Comparison of ENCODE assay signal across 26 cellular contexts in the genomic region with DNA sequence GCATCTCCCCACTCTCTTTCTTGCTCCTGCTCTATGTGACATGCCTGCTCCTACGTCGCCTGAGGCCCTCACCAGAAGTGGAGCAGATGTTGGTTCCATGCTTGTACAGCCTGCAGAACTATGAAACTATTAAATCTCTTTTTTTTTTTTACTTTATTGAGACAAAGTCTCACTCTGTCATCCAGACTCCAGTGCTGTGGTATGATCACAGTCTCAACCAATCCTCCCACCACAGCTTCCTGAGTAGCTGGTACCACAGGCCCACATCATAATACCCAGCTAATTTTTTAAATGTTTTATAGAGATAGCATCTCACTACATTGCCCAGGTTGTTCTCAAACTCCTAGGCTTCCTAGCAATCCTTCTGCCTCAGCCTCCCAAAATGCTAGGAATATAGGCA.
"Had no signal": no experiment of that assay in that cellular context is flagged by ENCODE, and none has a peak within 500 bp of the region (broad histone marks: within the 10 kb centered on the region; RNA-seq: fewer than 3 reads in every experiment).

No MANE protein-coding gene starts in this region.

- H3K27ac Mint-ChIP-seq: IgD-negative memory B cell had no signal

- H3K4me2 ChIP-seq: PC-9 had no signal

- H3K27me3 Mint-ChIP-seq: IgD-negative memory B cell had no signal

- H3K9me3 ChIP-seq: Peyer's patch, SJCRH30 had no signal

- DNase-seq: KBM-7; MV-4-11; NCI-H1048; NCI-H1105 treated with DMSO at 0.1 percent for 48 hours; NCI-H1417 treated with DMSO at 0.1 percent for 48 hours; NCI-H146; NCI-H1694 treated with DMSO at 0.1 percent for 48 hours; NCI-H1930; NCI-H2081; NCI-H2107; NCI-H226; NCI-H446; NCI-H510A; NCI-H524 treated with DMSO at 0.1 percent for 48 hours; NCI-H69; NCI-H774; NK-92 treated with Interleukin-12 subunit alpha and Interleukin-12 subunit beta, amount 100 ng/mL, for 24 hours; OCI-M1; PC-9; Peyer's patch; SHP77 treated with DMSO at 0.1 percent for 48 hours; SJCRH30 had no signal

- ATAC-seq: Right ventricle myocardium inferior, SK-N-SH treated with all-trans-retinoic acid at 6 μM for 48 hours had no signal

- H3K27ac ChIP-seq: HL-60, PC-9, Peyer's patch, SJCRH30 had no signal

- H3K4me3 Mint-ChIP-seq: IgD-negative memory B cell had no signal

- H3K27me3 ChIP-seq: Peyer's patch, SJCRH30 had no signal

- H3K4me1 Mint-ChIP-seq: IgD-negative memory B cell had no signal

- H3K36me3 ChIP-seq: Peyer's patch, SJCRH30 had no signal

- H3K4me1 ChIP-seq: Peyer's patch, SJCRH30 had no signal

- H3K36me3 Mint-ChIP-seq: IgD-negative memory B cell had no signal

- H3K4me3 ChIP-seq: PC-9, Peyer's patch, SJCRH30 had no signal
